In the genomic region with DNA sequence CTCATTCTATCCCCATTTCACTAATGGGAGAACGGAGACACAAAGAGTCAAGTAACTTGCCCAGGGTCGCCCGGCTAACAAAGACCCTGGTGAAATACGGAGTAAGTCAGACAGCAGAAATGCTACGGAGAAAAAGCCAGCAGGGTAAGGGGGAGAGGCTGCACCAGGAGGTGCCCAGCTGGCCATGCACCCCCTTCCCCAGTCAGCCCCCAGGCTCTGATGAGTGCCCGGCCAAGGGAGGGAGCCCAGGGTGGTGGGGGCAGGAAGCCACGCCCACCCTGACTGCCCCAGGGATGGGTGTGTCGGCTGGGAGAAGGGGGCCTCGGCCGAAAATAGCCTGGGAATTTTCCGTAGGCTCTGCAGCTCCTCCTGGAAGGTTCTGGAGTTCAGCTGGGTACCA, we compare ENCODE assay signal across 9 cellular contexts. TPM values are rescaled to one million over a fixed set of nuclear protein-coding genes. Genes with fewer than 3 reads are reported as not detected.
DNase-seq lines count a peak whose midpoint lies in the region; ATAC-seq and TF ChIP-seq lines count a peak whose summit lies in the region.
"Had no signal": no experiment of that assay in that cellular context is flagged by ENCODE, and none has a peak within 500 bp of the region (broad histone marks: within the 10 kb centered on the region; RNA-seq: fewer than 3 reads in every experiment).

No MANE protein-coding gene starts in this region.

- H2BK5ac ChIP-seq in neuronal stem cell (ENCODE audit: low read length), result no peak overlapping the region

- H2AK5ac ChIP-seq in neuronal stem cell (ENCODE audit: low read depth, low read length), result peak overlapping the region; percentile 71

- H3K9me3 ChIP-seq in CD4-positive, alpha-beta memory T cell (ENCODE audit: control insufficient read depth in 1 of 2, low read length in 2 of 2), result no peaks in the 10 kb centered on the region
- H3K9me3 ChIP-seq in HUES64 (ENCODE audit: insufficient read depth, low read depth, low read length), result no peaks in the 10 kb centered on the region
- no peaks in the 10 kb centered on the region for H3K9me3 ChIP-seq in endocrine pancreas (ENCODE audit: control insufficient read depth, low read length)
- peaks cover 0 to 2% of the 10 kb centered on the region in 2 donors for H3K9me3 ChIP-seq in neuronal stem cell (replicated peaks in 1 of 2; ENCODE audit: control insufficient read depth in 2 of 2, insufficient read depth in 1 of 2, low read depth in 1 of 2, low read length in 2 of 2)
- no peaks in the 10 kb centered on the region for H3K9me3 ChIP-seq in SJCRH30 (replicated peaks)

- no peaks in the 10 kb centered on the region for H3K27me3 ChIP-seq in CD4-positive, alpha-beta memory T cell (ENCODE audit: insufficient read depth, low read length)
- no peaks in the 10 kb centered on the region for H3K27me3 ChIP-seq in HUES64 (ENCODE audit: insufficient read depth, low read length)
- no peaks in the 10 kb centered on the region for H3K27me3 ChIP-seq in endocrine pancreas (ENCODE audit: control insufficient read depth, insufficient read depth, low read length)
- no peaks in the 10 kb centered on the region for H3K27me3 ChIP-seq in neuronal stem cell (ENCODE audit: control insufficient read depth in 3 of 3, insufficient read depth in 3 of 3, low read depth in 1 of 3, low read length in 3 of 3)
- no peaks in the 10 kb centered on the region for H3K27me3 ChIP-seq in SJCRH30

- TF ChIP-seq CTCF in MCF 10A (IDR thresholded peaks at IDR 0.05; ENCODE audit: unreplicated experiment), result no peak

- no peak overlapping the region for H2BK15ac ChIP-seq in neuronal stem cell (ENCODE audit: low read length)

- no peak for DNase-seq in CD4-positive, alpha-beta memory T cell
- no peak for DNase-seq in neuronal stem cell (ENCODE audit: low spot score)
- DNase-seq in SJCRH30, result no peak
- no peak for DNase-seq in kidney glomerular epithelial cell (lab: John Stamatoyannopoulos, UW)
- no peak for DNase-seq in MCF 10A (ENCODE audit: unreplicated experiment)
- DNase-seq: effector memory CD4-positive, alpha-beta T cell had no signal

- H3K18ac ChIP-seq in neuronal stem cell (ENCODE audit: low read length), result peak overlapping the region; percentile 80

- H3K36me3 ChIP-seq in CD4-positive, alpha-beta memory T cell (ENCODE audit: insufficient read depth, low read length), result no peaks in the 10 kb centered on the region
- H3K36me3 ChIP-seq in HUES64 (ENCODE audit: insufficient read depth, low read length) (peaks cover 21% of the 10 kb centered on the region), endocrine pancreas (ENCODE audit: control insufficient read depth, insufficient read depth, low read length) (no peaks in the 10 kb centered on the region), neuronal stem cell (replicated peaks in 1 of 2; ENCODE audit: control insufficient read depth in 2 of 2, insufficient read depth in 2 of 2, low read length in 2 of 2) (peaks cover 10 to 45% of the 10 kb centered on the region in 2 donors), SJCRH30 (peaks cover 12% of the 10 kb centered on the region)

- BruUV-seq in MCF 10A (replicated peaks; lab: Mats Ljungman, UMichigan), result no TSS peak

- H3K79me1 ChIP-seq in neuronal stem cell (ENCODE audit: low read depth, low read length), result peaks cover 19% of the 10 kb centered on the region

- H3K23ac ChIP-seq in neuronal stem cell (ENCODE audit: low read depth, low read length, poor library complexity), result no peak overlapping the region

- peaks cover 48% of the 10 kb centered on the region for H3K4me1 ChIP-seq in CD4-positive, alpha-beta memory T cell (ENCODE audit: insufficient read depth, low read length)
- peaks cover 40% of the 10 kb centered on the region for H3K4me1 ChIP-seq in HUES64 (ENCODE audit: insufficient read depth, low read length)
- H3K4me1 ChIP-seq in endocrine pancreas (ENCODE audit: control insufficient read depth, insufficient read depth, low read length), result peaks cover 6% of the 10 kb centered on the region
- H3K4me1 ChIP-seq in neuronal stem cell (ENCODE audit: control insufficient read depth in 2 of 2, insufficient read depth in 1 of 2, low read depth in 1 of 2, low read length in 2 of 2), result peaks cover 20 to 28% of the 10 kb centered on the region in 2 donors
- H3K4me1 ChIP-seq in SJCRH30, result peaks cover 20% of the 10 kb centered on the region

- intact Hi-C loops in CD4-positive, alpha-beta memory T cell (cut with micrococcal nuclease), result no loop called here
- intact Hi-C loops in MCF 10A (cut with micrococcal nuclease), result no loop called here

- H3K4me3 Mint-ChIP-seq in CD4-positive, alpha-beta memory T cell, result peak overlapping the region in 3 of 8 donors; percentile 45 to 71 (median 58)
- no peak overlapping the region for H3K4me3 Mint-ChIP-seq in MCF 10A (ENCODE audit: unreplicated experiment)

- H3K27ac ChIP-seq in CD4-positive, alpha-beta memory T cell (ENCODE audit: low read depth, low read length), result no peak overlapping the region
- H3K27ac ChIP-seq in HUES64 (ENCODE audit: low read depth, low read length), result peak overlapping the region; percentile 50
- H3K27ac ChIP-seq in neuronal stem cell (replicated peaks; ENCODE audit: low read length), result peak overlapping the region; percentile 11
- no peak overlapping the region for H3K27ac ChIP-seq in SJCRH30

- no peak overlapping the region for H2AFZ ChIP-seq in neuronal stem cell (ENCODE audit: low read length)

- H2BK12ac ChIP-seq in neuronal stem cell (ENCODE audit: low read length), result no peak overlapping the region

- H3K4me2 ChIP-seq in neuronal stem cell (ENCODE audit: insufficient read depth, low read length, poor library complexity, severe bottlenecking), result no peak overlapping the region

- peaks cover 25 to 53% (median 43%) of the 10 kb centered on the region in 4 donors for H3K4me1 Mint-ChIP-seq in CD4-positive, alpha-beta memory T cell
- peaks cover 27% of the 10 kb centered on the region for H3K4me1 Mint-ChIP-seq in MCF 10A (ENCODE audit: insufficient read depth, unreplicated experiment)

- CTCF ChIA-PET in CD4-positive, alpha-beta memory T cell (lab: Charles Lee; ENCODE audit: partially characterized antibody), result interaction anchor here (5.0 kb wide), 1 partner anchor 15 kb away, joined by 28 read pairs; no protein-coding TSS in a partner anchor
- CTCF ChIA-PET in MCF 10A (lab: Yijun Ruan, JAX), result interaction anchor here (1.0 kb wide), 3 partner anchors 10 to 203 kb away, joined by 3 to 8 read pairs (median 6); no protein-coding TSS in a partner anchor

- H3K27ac Mint-ChIP-seq in CD4-positive, alpha-beta memory T cell, result peak overlapping the region in 5 of 7 donors; percentile 62 to 81 (median 77)
- H3K27ac Mint-ChIP-seq in MCF 10A (ENCODE audit: low read depth, unreplicated experiment), result no peak overlapping the region

- H3K9ac ChIP-seq in HUES64 (ENCODE audit: low read depth, low read length), result peak overlapping the region; percentile 15; the same call in 1 of the 2 replicates
- peak overlapping the region; percentile 35 for H3K9ac ChIP-seq in endocrine pancreas (ENCODE audit: control insufficient read depth, insufficient read depth, low read length)
- peak overlapping the region; percentile 82 for H3K9ac ChIP-seq in neuronal stem cell (ENCODE audit: low read depth, low read length, poor library complexity)

- peak overlapping the region; percentile 57 for H3K14ac ChIP-seq in neuronal stem cell (ENCODE audit: low read length)

- WGBS in HUES64, result 56% methylated on average over 11 of the region's 11 CpGs
- no CpG with 5 or more reads among the region's 11 CpGs for WGBS in neuronal stem cell (ENCODE audit: extremely low coverage in 2 of 2, insufficient read length in 2 of 2, insufficient replicate concordance in 1 of 2), 2 donors

- POLR2A ChIA-PET in CD4-positive, alpha-beta memory T cell (lab: Charles Lee; ENCODE audit: partially characterized antibody), result interaction anchor here (1.1 kb wide), 1 partner anchor 14 kb away, joined by 3 read pairs; no protein-coding TSS in a partner anchor
- POLR2A ChIA-PET in MCF 10A (lab: Yijun Ruan, JAX), result interaction anchor here (1.6 kb wide), 1 partner anchor 9 kb away, joined by 5 read pairs; no protein-coding TSS in a partner anchor

- H3K27me3 Mint-ChIP-seq in CD4-positive, alpha-beta memory T cell, result no peaks in the 10 kb centered on the region
- H3K27me3 Mint-ChIP-seq in MCF 10A (ENCODE audit: insufficient read depth, unreplicated experiment), result no peaks in the 10 kb centered on the region

- ATAC-seq in HG03342 (IDR thresholded peaks at IDR 0.05; ENCODE audit: unreplicated experiment), result no peak

- H3K9me3 Mint-ChIP-seq in CD4-positive, alpha-beta memory T cell, result peaks cover 0 to 2% (median 0%) of the 10 kb centered on the region in 8 donors
- no peaks in the 10 kb centered on the region for H3K9me3 Mint-ChIP-seq in MCF 10A (ENCODE audit: unreplicated experiment)

- H4K8ac ChIP-seq in neuronal stem cell (ENCODE audit: low read depth, low read length), result no peak overlapping the region

- peaks cover 0 to 6% of the 10 kb centered on the region in 2 donors for H3K36me3 Mint-ChIP-seq in CD4-positive, alpha-beta memory T cell
- peaks cover 6% of the 10 kb centered on the region for H3K36me3 Mint-ChIP-seq in MCF 10A (ENCODE audit: insufficient read depth, unreplicated experiment)

- H3K4me3 ChIP-seq in CD4-positive, alpha-beta memory T cell (ENCODE audit: low read length in 2 of 2), result no peak overlapping the region
- H3K4me3 ChIP-seq in HUES64 (ENCODE audit: low read length) (no peak overlapping the region), endocrine pancreas (ENCODE audit: control insufficient read depth, insufficient read depth, low read length) (no peak overlapping the region), neuronal stem cell (ENCODE audit: low read length in 2 of 2) (no peak overlapping the region), SJCRH30 (no peak overlapping the region)

- no peak overlapping the region for H2BK120ac ChIP-seq in neuronal stem cell (ENCODE audit: low read depth, low read length)

- no peak overlapping the region for H4K91ac ChIP-seq in neuronal stem cell (ENCODE audit: low read depth, low read length, poor library complexity)

- H3K4ac ChIP-seq in neuronal stem cell (ENCODE audit: low read length), result no peak overlapping the region

RNA-seq across cellular contexts. Expression of a gene that starts 4.3 kb away (rescaled TPM):
- total RNA-seq in CD4-positive, alpha-beta memory T cell, result 10 to 100 TPM; 39.3 to 43.2 TPM
- 10 to 100 TPM; 33.2 to 57.2 TPM for polyA plus RNA-seq in CD4-positive, alpha-beta memory T cell
- 157 TPM for polyA plus RNA-seq in HUES64 (2013, experiment 1 of 2)
- 179 TPM for polyA plus RNA-seq in HUES64 (2013, experiment 2 of 2)
- 107 TPM for polyA plus RNA-seq in neuronal stem cell (2013, experiment 1 of 2)
- 99.5 TPM for polyA plus RNA-seq in neuronal stem cell (2013, experiment 2 of 2)
- 196 and 233 TPM in 2 replicates for total RNA-seq in SJCRH30 (2014; rRNA removed; shearing (Covaris generic))
- 23.9 and 27.8 TPM in 2 replicates for total RNA-seq in MCF 10A (2022)

RNA-seq across cellular contexts. Expression of a gene that starts 17.7 kb away (rescaled TPM):
- total RNA-seq in CD4-positive, alpha-beta memory T cell, result not detected
- polyA plus RNA-seq in CD4-positive, alpha-beta memory T cell, result not detected
- not detected for polyA plus RNA-seq in HUES64 (2013, experiment 1 of 2)
- polyA plus RNA-seq in HUES64 (2013, experiment 2 of 2), result not detected
- not detected for polyA plus RNA-seq in neuronal stem cell (2013, experiment 1 of 2)
- not detected for polyA plus RNA-seq in neuronal stem cell (2013, experiment 2 of 2)
- not detected in 2 replicates for total RNA-seq in SJCRH30 (2014; rRNA removed; shearing (Covaris generic))
- not detected in 2 replicates for total RNA-seq in MCF 10A (2022)

Comparison
In these comparisons a context has a peak if more than half of its experiments do, and no peak if none do; other contexts are left out.
1. H3K27ac ChIP-seq: peak in HUES64 (single experiment) and neuronal stem cell (single experiment); none in CD4-positive, alpha-beta memory T cell (single experiment) and SJCRH30 (single experiment).
2. H3K9ac ChIP-seq: peak in every context shown above with its lines; median percentile 82 in neuronal stem cell; 35 in endocrine pancreas; 15 in HUES64.